In the genomic region with DNA sequence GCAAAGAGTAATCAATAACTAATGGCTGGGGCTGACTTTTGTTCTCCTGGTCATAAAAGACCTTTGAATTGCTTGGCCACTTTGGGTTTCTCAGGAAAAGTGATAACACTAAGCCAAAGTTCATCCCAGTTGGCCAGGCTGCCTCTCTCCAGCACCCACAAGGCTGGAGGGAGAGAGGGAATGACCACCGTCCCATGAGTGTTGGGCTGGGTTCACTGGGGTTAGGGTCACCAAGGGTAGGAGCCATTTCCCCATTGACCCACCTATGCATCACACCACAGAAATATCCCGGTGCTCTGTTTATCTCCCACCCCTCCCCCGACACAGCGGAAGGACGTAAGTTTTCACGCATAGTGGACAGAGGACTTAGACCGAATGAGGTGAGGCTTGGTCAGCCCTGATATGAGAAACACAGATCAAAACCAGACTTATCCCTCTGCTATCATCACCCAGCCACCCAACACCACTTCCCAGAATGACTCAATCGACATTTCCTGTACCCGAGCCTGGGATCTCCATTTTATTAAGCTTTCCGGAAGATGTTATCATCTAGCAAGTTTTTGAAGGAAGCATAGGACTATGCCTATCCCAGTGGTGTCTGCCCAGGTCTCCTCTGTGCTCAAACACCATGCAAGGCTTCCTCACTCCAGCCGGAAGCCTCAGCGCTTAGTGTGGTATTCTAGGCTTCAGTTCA, we compare ENCODE assay signal across 15 cellular contexts. TPM values are rescaled to one million over a fixed set of nuclear protein-coding genes. Genes with fewer than 3 reads are reported as not detected.
A peak's percentile ranks its signal among the peaks of the same experiment; 100 is the strongest.
DNase-seq lines count a peak whose midpoint lies in the region; ATAC-seq and TF ChIP-seq lines count a peak whose summit lies in the region.
"Had no signal": no experiment of that assay in that cellular context is flagged by ENCODE, and none has a peak within 500 bp of the region (broad histone marks: within the 10 kb centered on the region; RNA-seq: fewer than 3 reads in every experiment).

No MANE protein-coding gene starts in this region.

- H3K36me3 ChIP-seq in Caco-2 (ENCODE audit: control insufficient read depth, insufficient read depth, low read length) (no peaks in the 10 kb centered on the region), right lobe of liver (no peaks in the 10 kb centered on the region)

- no peak for TF ChIP-seq CTCF in Caco-2 (IDR thresholded peaks at IDR 0.05; ENCODE audit: insufficient read depth in 1 of 2, low read depth in 1 of 2, low read length in 1 of 2, severe bottlenecking in 1 of 2, unreplicated experiment in 1 of 2)
- no peak for TF ChIP-seq CTCF in right lobe of liver (IDR thresholded peaks at IDR 0.05)

- BruUV-seq in Caco-2 (replicated peaks; lab: Mats Ljungman, UMichigan) = TSS peak; percentile 71

- H3K27me3 ChIP-seq in Caco-2 (replicated peaks; ENCODE audit: control insufficient read depth, insufficient read depth, low read length) (no peaks in the 10 kb centered on the region), right lobe of liver (no peaks in the 10 kb centered on the region)

- H3K27ac ChIP-seq in right lobe of liver = no peak overlapping the region

- ATAC-seq in right lobe of liver (peak; percentile 45 to 71 (median 57)), GM21737 (IDR thresholded peaks at IDR 0.05; ENCODE audit: unreplicated experiment) (no peak)

- H3K4me1 ChIP-seq in Caco-2 (peaks cover 41% of the 10 kb centered on the region), right lobe of liver (peaks cover 0 to 15% (median 0%) of the 10 kb centered on the region in 4 donors)

- no peaks in the 10 kb centered on the region for H3K9me3 ChIP-seq in Caco-2
- H3K9me3 ChIP-seq in right lobe of liver = no peaks in the 10 kb centered on the region

- H3K9me3 Mint-ChIP-seq in Caco-2 (ENCODE audit: unreplicated experiment) = peaks cover 17% of the 10 kb centered on the region

- H3K4me3 ChIP-seq in Caco-2 (ENCODE audit: low read depth, low read length) (no peak overlapping the region), right lobe of liver (no peak overlapping the region)

- H3K4me1 Mint-ChIP-seq in Caco-2 (ENCODE audit: low read depth, unreplicated experiment) = peaks cover 20% of the 10 kb centered on the region

- DNase-seq in Caco-2 (peak; percentile 68 to 91), OCI-M1 (lab: John Stamatoyannopoulos, UW) (peak; percentile 46), ecto neural progenitor cell (ENCODE audit: low spot score) (peak; percentile 20), right lobe of liver (no peak), SHP77 (lab: John Stamatoyannopoulos, UW) (no peak)
- DNase-seq in activated naive CD4-positive, alpha-beta T cell (lab: John Stamatoyannopoulos, UW) = no peak
- DNase-seq in activated CD4-positive, alpha-beta T cell treated with anti-CD3 and anti-CD28 coated beads for 1 hour = no peak
- DNase-seq: AML-193, DMS79, Kasumi-1, NCI-H1417 treated with DMSO at 0.1 percent for 48 hours, NCI-H2029, NCI-H2171 treated with DMSO at 0.1 percent for 48 hours, NCI-H510A treated with DMSO at 0.1 percent for 48 hours had no signal

- intact Hi-C loops in Caco-2 (cut with micrococcal nuclease; ENCODE audit: unreplicated experiment) (loop anchor here (1.0 kb wide), 1 partner anchor 27 kb away; a partner anchor contains a TSS), right lobe of liver (cut with DNase I) (no loop called here)

- no peaks in the 10 kb centered on the region for H3K27me3 Mint-ChIP-seq in Caco-2 (ENCODE audit: insufficient read depth, unreplicated experiment)

- POLR2A ChIA-PET in Caco-2 (lab: Charles Lee) = interaction anchor here (1.0 kb wide), 1 partner anchor 257 kb away, joined by 3 read pairs; a partner anchor contains a TSS

- peaks cover 6% of the 10 kb centered on the region for H3K36me3 Mint-ChIP-seq in Caco-2 (ENCODE audit: insufficient read depth, unreplicated experiment)

- CTCF ChIA-PET in Caco-2 (lab: Charles Lee) = no interaction called here

- WGBS in right lobe of liver (ENCODE audit: insufficient coverage, low coverage, low lambda C conversion rate, missing lambda C conversion rate) = 70% methylated on average over 2 of the region's 12 CpGs

- H3K27ac Mint-ChIP-seq in Caco-2 (ENCODE audit: unreplicated experiment) = peak overlapping the region; percentile 78

- no peak for TF ChIP-seq POLR2A in right lobe of liver (IDR thresholded peaks at IDR 0.05)

- H3K4me3 Mint-ChIP-seq in Caco-2 (ENCODE audit: unreplicated experiment) = peak overlapping the region; percentile 43

RNA-seq across cellular contexts. Expression of a gene that starts 27.0 kb away (rescaled TPM):
- total RNA-seq in Caco-2 (2022) = 7.7 and 8.0 TPM in 2 replicates
- 1 to 10 TPM; 2.3 to 7.5 (median 3.9) TPM for total RNA-seq in right lobe of liver

Comparison
In these comparisons a context has a peak if more than half of its experiments do, and no peak if none do; other contexts are left out.
1. DNase-seq: peak in Caco-2 (2 of 2), OCI-M1 (single experiment) and ecto neural progenitor cell (single experiment); none in right lobe of liver (0 of 3), SHP77 (0 of 2), activated naive CD4-positive, alpha-beta T cell (0 of 4) and activated CD4-positive, alpha-beta T cell treated with anti-CD3 and anti-CD28 coated beads for 1 hour (single experiment).